ENCODE assay signal across 19 cellular contexts in the genomic region with DNA sequence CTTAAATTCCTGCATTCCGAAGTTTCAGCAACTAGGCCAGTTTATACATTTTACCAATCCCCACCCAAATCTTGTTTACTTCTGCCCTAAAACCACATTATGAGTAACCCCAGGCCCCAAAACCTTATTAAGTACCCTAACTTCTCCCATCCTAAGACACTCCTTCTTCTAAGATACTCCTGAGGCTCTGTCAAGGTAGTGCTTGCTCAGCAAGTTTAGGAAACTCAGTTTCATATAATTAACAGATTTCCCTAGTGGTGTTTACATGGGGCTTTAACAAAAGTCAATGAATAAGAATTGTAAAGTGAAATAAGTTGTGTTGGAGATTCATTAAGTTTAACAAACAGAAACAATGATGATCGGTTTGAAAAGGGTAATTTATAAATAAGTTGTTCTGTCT.
A peak's percentile ranks its signal among the peaks of the same experiment; 100 is the strongest.
DNase-seq lines count a peak whose midpoint lies in the region; ATAC-seq and TF ChIP-seq lines count a peak whose summit lies in the region.
"Had no signal": no experiment of that assay in that cellular context is flagged by ENCODE, and none has a peak within 500 bp of the region (broad histone marks: within the 10 kb centered on the region; RNA-seq: fewer than 3 reads in every experiment).

No MANE protein-coding gene starts in this region.

- H3K9me3 Mint-ChIP-seq in CD14-positive monocyte (peaks cover 0 to 3% (median 0%) of the 10 kb centered on the region in 7 donors), T-cell (no peaks in the 10 kb centered on the region), immature natural killer cell (no peaks in the 10 kb centered on the region)
- no peaks in the 10 kb centered on the region for H3K9me3 Mint-ChIP-seq in CD8-positive, alpha-beta T cell
- H3K9me3 Mint-ChIP-seq: GM23338 had no signal

- H3K27me3 ChIP-seq in CD8-positive, alpha-beta T cell (ENCODE audit: insufficient read depth, low read length): no peaks in the 10 kb centered on the region
- H3K27me3 ChIP-seq in stomach: no peaks in the 10 kb centered on the region

- TF ChIP-seq POLR2A in stomach (IDR thresholded peaks at IDR 0.05): no peak

- 83 to 91% (median 88%) methylated on average over 2 of the region's 2 CpGs for WGBS in stomach, 5 donors

- no peak for TF ChIP-seq EP300 in stomach (IDR thresholded peaks at IDR 0.05)

- no peaks in the 10 kb centered on the region for H3K4me1 ChIP-seq in CD8-positive, alpha-beta T cell (ENCODE audit: insufficient read depth, low read length)
- H3K4me1 ChIP-seq in stomach: peaks cover 7 to 22% (median 16%) of the 10 kb centered on the region in 4 donors

- H3K9me3 ChIP-seq in CD8-positive, alpha-beta T cell (ENCODE audit: low read length): no peaks in the 10 kb centered on the region
- no peaks in the 10 kb centered on the region for H3K9me3 ChIP-seq in stomach
- H3K9me3 ChIP-seq: SK-N-SH had no signal

- TF ChIP-seq CTCF in CD14-positive monocyte (IDR thresholded peaks at IDR 0.05) (no peak), stomach (IDR thresholded peaks at IDR 0.05) (no peak)
- TF ChIP-seq CTCF in CD8-positive, alpha-beta T cell (IDR thresholded peaks at IDR 0.05): no peak

- H3K36me3 ChIP-seq in CD8-positive, alpha-beta T cell (ENCODE audit: insufficient read depth, low read length): no peaks in the 10 kb centered on the region
- H3K36me3 ChIP-seq in stomach: peaks cover 0 to 14% (median 8%) of the 10 kb centered on the region in 4 donors

- H3K36me3 Mint-ChIP-seq in CD14-positive monocyte (peaks cover 11 to 38% of the 10 kb centered on the region in 2 donors), T-cell (no peaks in the 10 kb centered on the region), immature natural killer cell (no peaks in the 10 kb centered on the region)
- no peaks in the 10 kb centered on the region for H3K36me3 Mint-ChIP-seq in CD8-positive, alpha-beta T cell

- no peak for DNase-seq in CD14-positive monocyte (ENCODE audit: low spot score)
- DNase-seq in CD8-positive, alpha-beta T cell: no peak
- no peak for DNase-seq in T-cell
- DNase-seq in immature natural killer cell: no peak
- no peak for DNase-seq in stomach
- DNase-seq in kidney tubule cell (ENCODE audit: low spot score): no peak
- DNase-seq: DMS153, KBM-7, NCI-H1092 treated with DMSO at 0.1 percent for 48 hours, NCI-H1694 treated with DMSO at 0.1 percent for 48 hours, NCI-H345, NCI-H526 treated with DMSO at 0.1 percent for 48 hours, PC-3, SK-N-SH had no signal

- CTCF ChIA-PET in CD8-positive, alpha-beta T cell (lab: Charles Lee): no interaction called here
- CTCF ChIA-PET in T-cell (lab: Charles Lee): no interaction called here

- intact Hi-C loops in CD14-positive monocyte (cut with micrococcal nuclease): no loop called here
- intact Hi-C loops in CD8-positive, alpha-beta T cell (cut with DNase I, micrococcal nuclease): no loop called here
- intact Hi-C loops in stomach (cut with DNase I; ENCODE audit: low total_unique reads): no loop called here

- no peak overlapping the region for H3K4me3 Mint-ChIP-seq in CD14-positive monocyte
- H3K4me3 Mint-ChIP-seq in CD8-positive, alpha-beta T cell: no peak overlapping the region
- no peak overlapping the region for H3K4me3 Mint-ChIP-seq in T-cell
- H3K4me3 Mint-ChIP-seq in immature natural killer cell: peak overlapping the region in 1 of 5 donors; percentile 14
- H3K4me3 Mint-ChIP-seq: B cell, GM23338 had no signal

- H3K27ac Mint-ChIP-seq in CD14-positive monocyte: peak overlapping the region in 4 of 7 donors; percentile 1 to 84 (median 74)
- peak overlapping the region; percentile 20 for H3K27ac Mint-ChIP-seq in CD8-positive, alpha-beta T cell
- H3K27ac Mint-ChIP-seq in T-cell: peak overlapping the region; percentile 19 to 69
- H3K27ac Mint-ChIP-seq in immature natural killer cell: peak overlapping the region in 5 of 6 donors; percentile 7 to 58 (median 27)
- H3K27ac Mint-ChIP-seq: B cell, GM23338 had no signal

- H3K27me3 Mint-ChIP-seq in CD14-positive monocyte (ENCODE audit: low read depth in 3 of 3) (no peaks in the 10 kb centered on the region), T-cell (no peaks in the 10 kb centered on the region), immature natural killer cell (ENCODE audit: low read depth in 3 of 3) (no peaks in the 10 kb centered on the region)
- H3K27me3 Mint-ChIP-seq in CD8-positive, alpha-beta T cell (ENCODE audit: low read depth): no peaks in the 10 kb centered on the region
- H3K27me3 Mint-ChIP-seq: B cell had no signal

- no peak overlapping the region for H3K4me3 ChIP-seq in CD8-positive, alpha-beta T cell (ENCODE audit: low read depth, low read length)
- no peak overlapping the region for H3K4me3 ChIP-seq in stomach
- H3K4me3 ChIP-seq: GM23338 had no signal

- peaks cover 15% of the 10 kb centered on the region for H3K4me1 Mint-ChIP-seq in CD14-positive monocyte
- H3K4me1 Mint-ChIP-seq in CD8-positive, alpha-beta T cell (ENCODE audit: low read depth): peaks cover 5% of the 10 kb centered on the region
- peaks cover 0 to 18% (median 7%) of the 10 kb centered on the region in 3 donors for H3K4me1 Mint-ChIP-seq in T-cell
- H3K4me1 Mint-ChIP-seq in immature natural killer cell: peaks cover 8 to 12% of the 10 kb centered on the region in 2 donors
- H3K4me1 Mint-ChIP-seq: GM23338 had no signal

- POLR2A ChIA-PET in CD8-positive, alpha-beta T cell (lab: Charles Lee): no interaction called here
- POLR2A ChIA-PET in T-cell (lab: Charles Lee): interaction anchor here in 1 of 2 donors (0.6 kb wide), 1 partner anchor 9 kb away, joined by 6 read pairs; no protein-coding TSS in a partner anchor

- no peak for ATAC-seq in CD8-positive, alpha-beta T cell
- ATAC-seq in T-cell (replicated peaks in 1 of 4) (no peak), GM21515 (IDR thresholded peaks at IDR 0.05; ENCODE audit: unreplicated experiment) (no peak), HG02973 (IDR thresholded peaks at IDR 0.05; ENCODE audit: unreplicated experiment) (no peak)
- ATAC-seq: GM23338, PC-3, Right ventricle myocardium inferior had no signal

- no peak overlapping the region for H3K27ac ChIP-seq in CD8-positive, alpha-beta T cell (ENCODE audit: low read depth, low read length)
- no peak overlapping the region for H3K27ac ChIP-seq in stomach

Comparison
In these comparisons a context has a peak if more than half of its experiments do, and no peak if none do; other contexts are left out.
1. H3K27ac Mint-ChIP-seq: peak in every context shown above with its lines; median percentile 74 in CD14-positive monocyte; 44 in T-cell; 27 in immature natural killer cell; 20 in CD8-positive, alpha-beta T cell.